9 cellular contexts compared by ENCODE assay signal in genomic region chr14:68282479-68283377, GRCh38.
DNase-seq lines count a peak whose midpoint lies in the region; ATAC-seq lines count a peak whose summit lies in the region.
"Had no signal": no experiment of that assay in that cellular context is flagged by ENCODE, and none has a peak within 500 bp of the region (broad histone marks: within the 10 kb centered on the region; RNA-seq: fewer than 3 reads in every experiment).

No MANE protein-coding gene starts in this region.

- H3K4me3 ChIP-seq in skin epidermis = no peak overlapping the region

- H3K27ac ChIP-seq in skin epidermis = peak overlapping the region in 19 of 21 experiments; percentile 11 to 91 (median 62)

- ATAC-seq in GM18873 (IDR thresholded peaks at IDR 0.05; ENCODE audit: low FRiP score, unreplicated experiment) = peak; percentile 14
- peak; percentile 24 for ATAC-seq in HG02973 (IDR thresholded peaks at IDR 0.05; ENCODE audit: unreplicated experiment)
- ATAC-seq: HCT116 had no signal

- DNase-seq in activated CD4-positive, alpha-beta T cell treated with anti-CD3 and anti-CD28 coated beads, Interleukin-2, amount 50 U/mL, for 4 hours = peak; percentile 26 to 33
- DNase-seq in NCI-H226 (no peak), SHP77 (lab: John Stamatoyannopoulos, UW) (no peak), glomerular visceral epithelial cell (ENCODE audit: extremely low spot score) (no peak), dermis blood vessel endothelial cell (no peak)

Comparison
In these comparisons a context has a peak if more than half of its experiments do, and no peak if none do; other contexts are left out.
1. DNase-seq: peak in activated CD4-positive, alpha-beta T cell treated with anti-CD3 and anti-CD28 coated beads, Interleukin-2, amount 50 U/mL, for 4 hours (2 of 2); none in NCI-H226 (single experiment), SHP77 (0 of 2), glomerular visceral epithelial cell (single experiment) and dermis blood vessel endothelial cell (single experiment).